Comparison of ENCODE assay signal across 1 cellular context in the genomic region with DNA sequence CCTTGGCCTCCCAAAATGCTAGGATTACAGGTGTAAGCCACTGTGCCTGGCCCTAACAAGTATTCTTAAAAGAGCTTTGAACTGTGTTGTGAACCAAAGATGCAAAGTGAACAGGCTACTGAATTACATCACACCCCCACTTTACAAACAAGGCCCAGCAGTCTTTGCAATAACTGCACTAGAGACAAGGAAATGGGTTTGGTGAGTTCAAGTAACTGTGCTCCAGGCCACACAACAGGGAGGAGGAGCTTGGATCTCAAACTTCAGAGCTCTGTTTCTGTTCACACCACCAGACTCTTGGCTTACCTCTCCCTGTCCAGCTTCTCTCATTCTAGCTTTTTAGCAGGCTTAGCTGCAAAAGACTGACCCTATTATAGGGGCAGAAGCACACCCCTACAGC.
TF ChIP-seq lines count a peak whose summit lies in the region.

No MANE protein-coding gene starts in this region.

TF ChIP-seq in HEK293, 187 proteins besides CTCF, POLR2A, EP300 and RAD21:
- TF ChIP-seq ZNF19 (tag by site-specific recombination; IDR thresholded peaks at IDR 0.05; ENCODE audit: low read depth) (no peak), REST (tag by site-specific recombination; IDR thresholded peaks at IDR 0.05) (no peak), OSR2 (tag by site-specific recombination; IDR thresholded peaks at IDR 0.05) (peak; percentile 52; the same call in 1 of the 2 replicates), SCRT1 (tag by site-specific recombination; IDR thresholded peaks at IDR 0.05; ENCODE audit: borderline replicate concordance) (no peak), ZNF112 (tag by site-specific recombination; IDR thresholded peaks at IDR 0.05) (no peak)
